ENCODE assay signal across 17 cellular contexts in genomic region chr1:8913457-8913856, GRCh38. TPM values are rescaled to one million over a fixed set of nuclear protein-coding genes. Genes with fewer than 3 reads are reported as not detected.
"Had no signal": no experiment of that assay in that cellular context is flagged by ENCODE, and none has a peak within 500 bp of the region (broad histone marks: within the 10 kb centered on the region; RNA-seq: fewer than 3 reads in every experiment).

No MANE protein-coding gene starts in this region.

- H3K4me3 Mint-ChIP-seq: activated B cell treated with CpG ODN at 0.5 μM for 24 hours; activated CD4-positive, alpha-beta T cell treated with anti-CD3 and anti-CD28 coated beads, Interleukin-2, amount 10 ng/mL, durations not matched to agents 24 days and 14 days had no signal

- H3K4me1 Mint-ChIP-seq: activated B cell treated with CpG ODN at 0.5 μM for 24 hours had no signal

- ATAC-seq: heart left ventricle, left ventricle myocardium superior, right cardiac atrium had no signal

- H3K9me3 Mint-ChIP-seq: activated B cell treated with CpG ODN at 0.5 μM for 24 hours; activated CD4-positive, alpha-beta T cell treated with anti-CD3 and anti-CD28 coated beads, Interleukin-2, amount 10 ng/mL, durations not matched to agents 24 days and 14 days; activated T-helper 2 cell treated with anti-CD3 and anti-CD28 coated beads, Interferon-gamma antibody, Interleukin-2, Interleukin-4, amounts not matched to agents 10 μg/mL and 5 μg/mL and 100 μg/mL, durations not matched to agents 14 hours and 24 hours and 36 hours had no signal

- DNase-seq: activated B cell treated with CpG ODN at 0.5 μM for 24 hours; activated CD4-positive, alpha-beta T cell treated with anti-CD3 and anti-CD28 coated beads, Interleukin-2, amount 10 ng/mL, durations not matched to agents 24 days and 14 days; activated T-cell treated with anti-CD3 and anti-CD28 coated beads for 4 hours; foreskin melanocyte; heart left ventricle; islet precursor cell; left ventricle myocardium superior; posterior cingulate gyrus; right cardiac atrium; small intestine; T-helper 1 cell; upper lobe of left lung had no signal

- H3K27ac Mint-ChIP-seq: activated B cell treated with CpG ODN at 0.5 μM for 24 hours; activated CD4-positive, alpha-beta T cell treated with anti-CD3 and anti-CD28 coated beads, Interleukin-2, amount 10 ng/mL, durations not matched to agents 24 days and 14 days; activated T-helper 2 cell treated with anti-CD3 and anti-CD28 coated beads, Interferon-gamma antibody, Interleukin-2, Interleukin-4, amounts not matched to agents 10 μg/mL and 5 μg/mL and 100 μg/mL, durations not matched to agents 14 hours and 24 hours and 36 hours had no signal

- H3K27me3 Mint-ChIP-seq: activated CD4-positive, alpha-beta T cell treated with anti-CD3 and anti-CD28 coated beads, Interleukin-2, amount 10 ng/mL, durations not matched to agents 24 days and 14 days had no signal

RNA-seq across cellular contexts. Expression of gene CA6, which starts 32.2 kb away (rescaled TPM):
- total RNA-seq: activated B cell treated with CpG ODN at 0.5 μM for 24 hours, ascending aorta, endothelial cell of umbilical vein, heart left ventricle, left ventricle myocardium superior, myocyte, right cardiac atrium, subcutaneous adipose tissue, upper lobe of left lung had no signal
